In the genomic region with DNA sequence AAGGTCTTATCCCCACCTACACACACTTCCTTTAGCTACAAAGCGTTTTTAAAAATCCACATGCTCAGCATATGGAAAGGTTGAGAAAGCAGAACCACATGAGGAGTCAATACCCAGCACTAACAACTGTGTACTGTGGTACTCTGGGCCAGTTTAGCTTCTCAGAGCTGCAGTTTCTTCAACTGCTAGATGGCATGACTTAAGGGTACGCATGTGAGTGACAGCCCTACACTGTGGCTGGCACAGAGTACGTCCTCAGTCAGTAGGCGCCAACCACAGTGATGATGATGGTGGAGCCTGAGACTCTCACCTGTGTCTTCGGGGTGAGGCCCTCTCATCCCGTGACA, we compare ENCODE assay signal across 11 cellular contexts. TPM values are rescaled to one million over a fixed set of nuclear protein-coding genes. Genes with fewer than 3 reads are reported as not detected.
DNase-seq lines count a peak whose midpoint lies in the region; ATAC-seq, FAIRE-seq and TF ChIP-seq lines count a peak whose summit lies in the region.
"Had no signal": no experiment of that assay in that cellular context is flagged by ENCODE, and none has a peak within 500 bp of the region (broad histone marks: within the 10 kb centered on the region; RNA-seq: fewer than 3 reads in every experiment).

No MANE protein-coding gene starts in this region.

- no peak overlapping the region for H3K14ac ChIP-seq in neuronal stem cell (ENCODE audit: low read length)

- dilution Hi-C loops in endothelial cell of umbilical vein (cut with MboI; ENCODE audit: extremely low pct_ligation_motif_present, low sequenced_read_pairs), result no loop called here

- H2BK15ac ChIP-seq in neuronal stem cell (ENCODE audit: low read length), result no peak overlapping the region

- POLR2A ChIA-PET in Caco-2 (lab: Charles Lee) (interaction anchor here (1.6 kb wide), 1 partner anchor 18 kb away, joined by 14 read pairs; no protein-coding TSS in a partner anchor), endothelial cell of umbilical vein (lab: Charles Lee) (interaction anchor here (1.2 kb wide), 1 partner anchor 20 kb away, joined by 3 read pairs; a partner anchor contains a TSS)

- in situ Hi-C loops in GM13977 (cut with MboI; ENCODE audit: low pct_unique_long_range_greater_than_20kb, low sequenced_read_pairs, unreplicated experiment), result no loop called here

- H3K27me3 ChIP-seq in Caco-2 (replicated peaks; ENCODE audit: control insufficient read depth, insufficient read depth, low read length), result no peaks in the 10 kb centered on the region
- no peaks in the 10 kb centered on the region for H3K27me3 ChIP-seq in endothelial cell of umbilical vein (ENCODE audit: control insufficient read depth in 2 of 2, insufficient read depth in 2 of 2, low read length in 2 of 2)
- H3K27me3 ChIP-seq in rectal smooth muscle tissue (ENCODE audit: control insufficient read depth, insufficient read depth, low read length), result no peaks in the 10 kb centered on the region
- H3K27me3 ChIP-seq in neuronal stem cell (ENCODE audit: control insufficient read depth in 3 of 3, insufficient read depth in 3 of 3, low read depth in 1 of 3, low read length in 3 of 3), result no peaks in the 10 kb centered on the region

- H3K4ac ChIP-seq in neuronal stem cell (ENCODE audit: low read length), result no peak overlapping the region

- WGBS in neuronal stem cell (ENCODE audit: extremely low coverage in 2 of 2, insufficient read length in 2 of 2, insufficient replicate concordance in 1 of 2), 2 donors, result no CpG with 5 or more reads among the region's 6 CpGs

- H3K23ac ChIP-seq in neuronal stem cell (ENCODE audit: low read depth, low read length, poor library complexity), result no peak overlapping the region

- no TSS peak for BruUV-seq in Caco-2 (replicated peaks; lab: Mats Ljungman, UMichigan)
- no TSS peak for BruUV-seq in endothelial cell of umbilical vein (replicated peaks; lab: Mats Ljungman, UMichigan)

- H3K4me2 ChIP-seq in endothelial cell of umbilical vein (ENCODE audit: insufficient read depth, low read length) (no peak overlapping the region), neuronal stem cell (ENCODE audit: insufficient read depth, low read length, poor library complexity, severe bottlenecking) (no peak overlapping the region)

- no peak overlapping the region for H2BK120ac ChIP-seq in neuronal stem cell (ENCODE audit: low read depth, low read length)

- CTCF ChIA-PET in Caco-2 (lab: Charles Lee) (interaction anchor here (0.7 to 1.4 kb wide), 5 partner anchors 8 to 36 kb away, joined by 3 to 10 read pairs (median 8); a partner anchor contains a TSS), endothelial cell of umbilical vein (lab: Charles Lee) (interaction anchor here (1.3 to 3.9 kb wide), 4 partner anchors 10 to 50 kb away, joined by 5 to 25 read pairs (median 8); a partner anchor contains a TSS)

- no peak overlapping the region for H2AK5ac ChIP-seq in neuronal stem cell (ENCODE audit: low read depth, low read length)

- H3K79me1 ChIP-seq in neuronal stem cell (ENCODE audit: low read depth, low read length), result peaks cover 3% of the 10 kb centered on the region

- H3K9me3 Mint-ChIP-seq in Caco-2 (ENCODE audit: unreplicated experiment), result no peaks in the 10 kb centered on the region

- H4K20me1 ChIP-seq in endothelial cell of umbilical vein (replicated peaks; ENCODE audit: control insufficient read depth, extremely low read depth, insufficient read depth, low read length), result no peaks in the 10 kb centered on the region

- intact Hi-C loops in Caco-2 (cut with micrococcal nuclease; ENCODE audit: unreplicated experiment) (no loop called here), endothelial cell of umbilical vein (cut with micrococcal nuclease) (no loop called here)

- H3K27ac Mint-ChIP-seq in Caco-2 (ENCODE audit: unreplicated experiment), result peak overlapping the region; percentile 73

- H3K4me3 ChIP-seq in Caco-2 (ENCODE audit: low read depth, low read length), result no peak overlapping the region
- H3K4me3 ChIP-seq in endothelial cell of umbilical vein (replicated peaks in 1 of 3; ENCODE audit: insufficient read depth in 1 of 3, low read depth in 1 of 3, low read length in 3 of 3), result no peak overlapping the region
- no peak overlapping the region for H3K4me3 ChIP-seq in rectal smooth muscle tissue (ENCODE audit: low read length)
- H3K4me3 ChIP-seq in neuronal stem cell (ENCODE audit: low read length in 2 of 2), result no peak overlapping the region

- H3K9ac ChIP-seq in endothelial cell of umbilical vein (replicated peaks; ENCODE audit: extremely low read depth, insufficient read depth, low read length), result no peak overlapping the region
- H3K9ac ChIP-seq in rectal smooth muscle tissue (ENCODE audit: low read length), result no peak overlapping the region
- H3K9ac ChIP-seq in neuronal stem cell (ENCODE audit: low read depth, low read length, poor library complexity), result no peak overlapping the region

- peaks cover 84% of the 10 kb centered on the region for H3K79me2 ChIP-seq in endothelial cell of umbilical vein (ENCODE audit: control insufficient read depth, insufficient read depth, low read length)

- peaks cover 75% of the 10 kb centered on the region for H3K36me3 Mint-ChIP-seq in Caco-2 (ENCODE audit: insufficient read depth, unreplicated experiment)

- TF ChIP-seq POLR2A in endothelial cell of umbilical vein (IDR thresholded peaks at IDR 0.05; ENCODE audit: low read depth, low read length), result no peak

- H3K27ac ChIP-seq in endothelial cell of umbilical vein (ENCODE audit: insufficient read depth, low read depth, low read length), result peak overlapping the region; percentile 62
- H3K27ac ChIP-seq in rectal smooth muscle tissue (ENCODE audit: low read depth, low read length), result peak overlapping the region; percentile 80
- H3K27ac ChIP-seq in neuronal stem cell (replicated peaks; ENCODE audit: low read length), result no peak overlapping the region

- H3K9me1 ChIP-seq in endothelial cell of umbilical vein (replicated peaks; ENCODE audit: control insufficient read depth, extremely low read depth, insufficient read depth, low read length), result no peaks in the 10 kb centered on the region

- FAIRE-seq in endothelial cell of umbilical vein (lab: Jason Lieb, UNC), result no peak
- FAIRE-seq: bronchial epithelial cell, HTR-8/SVneo had no signal

- H4K91ac ChIP-seq in neuronal stem cell (ENCODE audit: low read depth, low read length, poor library complexity), result no peak overlapping the region

- TF ChIP-seq CTCF in Caco-2 (IDR thresholded peaks at IDR 0.05; ENCODE audit: insufficient read depth in 1 of 2, low read depth in 1 of 2, low read length in 1 of 2, severe bottlenecking in 1 of 2, unreplicated experiment in 1 of 2) (no peak), endothelial cell of umbilical vein (IDR thresholded peaks at IDR 0.05; ENCODE audit: extremely low read depth in 1 of 2, insufficient read depth in 1 of 2, low read depth in 1 of 2, low read length in 2 of 2) (no peak), GM13977 (IDR thresholded peaks at IDR 0.05; ENCODE audit: extremely low read depth, insufficient read depth, missing control alignments) (no peak)

- no peaks in the 10 kb centered on the region for H3K27me3 Mint-ChIP-seq in Caco-2 (ENCODE audit: insufficient read depth, unreplicated experiment)

- H2BK12ac ChIP-seq in neuronal stem cell (ENCODE audit: low read length), result no peak overlapping the region

- H2AFZ ChIP-seq in endothelial cell of umbilical vein (ENCODE audit: low read depth, low read length) (no peak overlapping the region), neuronal stem cell (ENCODE audit: low read length) (no peak overlapping the region)

- no peak overlapping the region for H4K8ac ChIP-seq in neuronal stem cell (ENCODE audit: low read depth, low read length)

- H3K18ac ChIP-seq in neuronal stem cell (ENCODE audit: low read length), result no peak overlapping the region

- H3K9me3 ChIP-seq in Caco-2 (no peaks in the 10 kb centered on the region), endothelial cell of umbilical vein (replicated peaks; ENCODE audit: control insufficient read depth, insufficient read depth, low read length) (no peaks in the 10 kb centered on the region), neuronal stem cell (replicated peaks in 1 of 2; ENCODE audit: control insufficient read depth in 2 of 2, insufficient read depth in 1 of 2, low read depth in 1 of 2, low read length in 2 of 2) (peaks cover 2 to 10% of the 10 kb centered on the region in 2 donors)

- no peaks in the 10 kb centered on the region for H3K36me3 ChIP-seq in Caco-2 (ENCODE audit: control insufficient read depth, insufficient read depth, low read length)
- H3K36me3 ChIP-seq in endothelial cell of umbilical vein (ENCODE audit: control insufficient read depth in 2 of 2, extremely low read depth in 1 of 2, insufficient read depth in 2 of 2, low read length in 2 of 2), result no peaks in the 10 kb centered on the region
- peaks cover 2% of the 10 kb centered on the region for H3K36me3 ChIP-seq in rectal smooth muscle tissue (ENCODE audit: control insufficient read depth, insufficient read depth, low read length)
- H3K36me3 ChIP-seq in neuronal stem cell (replicated peaks in 1 of 2; ENCODE audit: control insufficient read depth in 2 of 2, insufficient read depth in 2 of 2, low read length in 2 of 2), result peaks cover 2 to 23% of the 10 kb centered on the region in 2 donors

- no peak overlapping the region for H3K4me3 Mint-ChIP-seq in Caco-2 (ENCODE audit: unreplicated experiment)

- DNase-seq in Caco-2, result no peak
- peak; percentile 49 to 57 for DNase-seq in activated CD4-positive, alpha-beta T cell treated with anti-CD3 and anti-CD28 coated beads, Interleukin-2, amount 50 U/mL, for 48 hours
- no peak for DNase-seq in endothelial cell of umbilical vein (ENCODE audit: low read depth, low spot score)
- DNase-seq in neuronal stem cell (ENCODE audit: low spot score), result no peak
- no peak for DNase-seq in GM13977 (ENCODE audit: low spot score)
- DNase-seq: DMS79 treated with DMSO at 0.1 percent for 48 hours had no signal

- no peak overlapping the region for H2BK5ac ChIP-seq in neuronal stem cell (ENCODE audit: low read length)

- peaks cover 54% of the 10 kb centered on the region for H3K4me1 Mint-ChIP-seq in Caco-2 (ENCODE audit: low read depth, unreplicated experiment)

- ATAC-seq in GM18517 (IDR thresholded peaks at IDR 0.05; ENCODE audit: unreplicated experiment), result no peak
- no peak for ATAC-seq in GM18909 (IDR thresholded peaks at IDR 0.05; ENCODE audit: poor library complexity, unreplicated experiment)

- H3K4me1 ChIP-seq in Caco-2 (peaks cover 76% of the 10 kb centered on the region), endothelial cell of umbilical vein (ENCODE audit: control insufficient read depth, extremely low read depth, insufficient read depth, low read length) (peaks cover 33% of the 10 kb centered on the region), rectal smooth muscle tissue (ENCODE audit: control insufficient read depth, insufficient read depth, low read length) (peaks cover 27% of the 10 kb centered on the region), neuronal stem cell (ENCODE audit: control insufficient read depth in 2 of 2, insufficient read depth in 1 of 2, low read depth in 1 of 2, low read length in 2 of 2) (peaks cover 13 to 18% of the 10 kb centered on the region in 2 donors)

RNA-seq across cellular contexts. Expression of a gene that starts 17.4 kb away (rescaled TPM):
- total RNA-seq in Caco-2 (2022), result 52.7 and 60.8 TPM in 2 replicates
- 45.0 and 50.5 TPM in 2 replicates for total RNA-seq in endothelial cell of umbilical vein
- polyA plus RNA-seq in endothelial cell of umbilical vein, result 31.2 and 35.1 TPM in 2 replicates
- 48.1 and 49.0 TPM in 2 replicates for polyA plus RNA-seq in endothelial cell of umbilical vein (2011; cell fraction: cytosol; rRNA removed)
- 58.5 and 62.2 TPM in 2 replicates for polyA plus RNA-seq in endothelial cell of umbilical vein (2011; cell fraction: nucleus; rRNA removed)
- 24.0 and 28.2 TPM in 2 replicates for polyA plus RNA-seq in endothelial cell of umbilical vein (2012)
- polyA minus RNA-seq in endothelial cell of umbilical vein, result 64.5 and 73.4 TPM in 2 replicates
- 13.3 TPM for polyA minus RNA-seq in endothelial cell of umbilical vein (2011; cell fraction: cytosol; rRNA and poly(A)+ RNA removed)
- 64.2 and 70.6 TPM in 2 replicates for polyA minus RNA-seq in endothelial cell of umbilical vein (2011; cell fraction: nucleus; rRNA and poly(A)+ RNA removed)
- polyA plus RNA-seq in neuronal stem cell (2013, experiment 1 of 2), result 56.1 TPM
- polyA plus RNA-seq in neuronal stem cell (2013, experiment 2 of 2), result 55.5 TPM

RNA-seq across cellular contexts. Expression of a gene that starts 20.3 kb away (rescaled TPM):
- total RNA-seq in Caco-2 (2022), result 62.4 and 76.9 TPM in 2 replicates
- total RNA-seq in endothelial cell of umbilical vein, result 84.7 and 90.1 TPM in 2 replicates
- 48.0 and 51.9 TPM in 2 replicates for polyA plus RNA-seq in endothelial cell of umbilical vein
- polyA plus RNA-seq in endothelial cell of umbilical vein (2011; cell fraction: cytosol; rRNA removed), result 18.2 and 22.1 TPM in 2 replicates
- polyA plus RNA-seq in endothelial cell of umbilical vein (2011; cell fraction: nucleus; rRNA removed), result 329 and 436 TPM in 2 replicates
- polyA plus RNA-seq in endothelial cell of umbilical vein (2012), result 38.7 and 46.6 TPM in 2 replicates
- 38.0 and 60.8 TPM in 2 replicates for polyA minus RNA-seq in endothelial cell of umbilical vein
- polyA minus RNA-seq in endothelial cell of umbilical vein (2011; cell fraction: cytosol; rRNA and poly(A)+ RNA removed), result 8.8 TPM
- 67.7 and 92.5 TPM in 2 replicates for polyA minus RNA-seq in endothelial cell of umbilical vein (2011; cell fraction: nucleus; rRNA and poly(A)+ RNA removed)
- 5.9 TPM for polyA plus RNA-seq in neuronal stem cell (2013, experiment 1 of 2)
- polyA plus RNA-seq in neuronal stem cell (2013, experiment 2 of 2), result 6.2 TPM

Comparison
In these comparisons a context has a peak if more than half of its experiments do, and no peak if none do; other contexts are left out.
1. DNase-seq: peak in activated CD4-positive, alpha-beta T cell treated with anti-CD3 and anti-CD28 coated beads, Interleukin-2, amount 50 U/mL, for 48 hours (2 of 2); none in Caco-2 (0 of 2), endothelial cell of umbilical vein (single experiment), neuronal stem cell (single experiment) and GM13977 (single experiment).